8 cellular contexts compared by ENCODE assay signal in genomic region chr12:61993734-61994345, GRCh38.
DNase-seq lines count a peak whose midpoint lies in the region; ATAC-seq and TF ChIP-seq lines count a peak whose summit lies in the region.

No MANE protein-coding gene starts in this region.

- no peaks in the 10 kb centered on the region for H3K4me1 ChIP-seq in PC-3 (ENCODE audit: insufficient read depth, low read length)

- H3K4me2 ChIP-seq in PC-3 (ENCODE audit: low read length) = no peak overlapping the region

- no peaks in the 10 kb centered on the region for H3K36me3 ChIP-seq in PC-3 (ENCODE audit: low read depth, low read length)

- no peaks in the 10 kb centered on the region for H3K79me2 ChIP-seq in PC-3 (ENCODE audit: low read length)

- no peak overlapping the region for H3K9ac ChIP-seq in PC-3 (ENCODE audit: low read length)

- POLR2A ChIA-PET in AG04449 (lab: Yijun Ruan, JAX) = no interaction called here
- POLR2A ChIA-PET in PC-3 (lab: Charles Lee; ENCODE audit: unreplicated experiment) = no interaction called here

- H3K27me3 ChIP-seq in PC-3 (ENCODE audit: low read length) = peaks cover 9% of the 10 kb centered on the region; the same call in 1 of the 2 replicates

- ATAC-seq in GM18498 (IDR thresholded peaks at IDR 0.05; ENCODE audit: unreplicated experiment) (peak; percentile 83), HG03135 (IDR thresholded peaks at IDR 0.05; ENCODE audit: unreplicated experiment) (peak; percentile 81), PC-3 (peak; percentile 88)

- H3K9me3 ChIP-seq in PC-3 (ENCODE audit: low read length) = no peaks in the 10 kb centered on the region

- no peak overlapping the region for H3K27ac ChIP-seq in PC-3 (ENCODE audit: low read length)

- no TSS peak for BruUV-seq in PC-3 (replicated peaks; lab: Mats Ljungman, UMichigan)

- H3K9me2 ChIP-seq in PC-3 (replicated peaks; ENCODE audit: low read length) = no peaks in the 10 kb centered on the region

- H3K4me3 ChIP-seq in AG04449 (ENCODE audit: low read depth, low read length) (no peak overlapping the region), PC-3 (ENCODE audit: low read length) (no peak overlapping the region), retinal pigment epithelial cell (ENCODE audit: low read length) (no peak overlapping the region)

- CTCF ChIA-PET in AG04449 (lab: Yijun Ruan, JAX) = no interaction called here
- CTCF ChIA-PET in PC-3 (lab: Charles Lee) = no interaction called here

- DNase-seq in AG04449 (ENCODE audit: low read depth, low spot score) = no peak
- peak; percentile 61 for DNase-seq in PC-3
- peak; percentile 6 for DNase-seq in fibroblast of the conjunctiva (ENCODE audit: low read depth)
- no peak for DNase-seq in retinal pigment epithelial cell (ENCODE audit: low read depth)
- DNase-seq in NCI-H2196 (lab: John Stamatoyannopoulos, UW; ENCODE audit: unreplicated experiment) = no peak
- DNase-seq in amygdala (lab: John Stamatoyannopoulos, UW) = no peak

- no peaks in the 10 kb centered on the region for H3F3A ChIP-seq in PC-3 (ENCODE audit: low read length, unreplicated experiment)

- H4K20me1 ChIP-seq in PC-3 (ENCODE audit: low read length) = no peaks in the 10 kb centered on the region

- peak; percentile 37 for TF ChIP-seq CTCF in AG04449 (IDR thresholded peaks at IDR 0.05; ENCODE audit: insufficient read depth, low read length, missing control alignments)
- peak; percentile 75 for TF ChIP-seq CTCF in PC-3 (conservative IDR thresholded peaks at IDR 0.05; ENCODE audit: low read depth, low read length)
- TF ChIP-seq CTCF in retinal pigment epithelial cell (conservative IDR thresholded peaks at IDR 0.05; ENCODE audit: low read depth, low read length) = peak; percentile 90

- no peak overlapping the region for H2AFZ ChIP-seq in PC-3 (ENCODE audit: low read length)

- intact Hi-C loops in PC-3 (cut with micrococcal nuclease) = loop anchor here (1.0 to 10.0 kb wide), 3 partner anchors 340 to 1499 kb away; no protein-coding TSS in a partner anchor

Comparison
In these comparisons a context has a peak if more than half of its experiments do, and no peak if none do; other contexts are left out.
1. DNase-seq: peak in PC-3 (single experiment) and fibroblast of the conjunctiva (single experiment); none in AG04449 (single experiment), retinal pigment epithelial cell (single experiment), NCI-H2196 (single experiment) and amygdala (0 of 56).
2. CTCF ChIP-seq: peak in every context shown above with its lines; median percentile 90 in retinal pigment epithelial cell; 75 in PC-3; 37 in AG04449.
3. Peak in every context shown above with its lines, with median percentiles within 50 percentile points of each other: ATAC-seq.